15 cellular contexts compared by ENCODE assay signal in the genomic region with DNA sequence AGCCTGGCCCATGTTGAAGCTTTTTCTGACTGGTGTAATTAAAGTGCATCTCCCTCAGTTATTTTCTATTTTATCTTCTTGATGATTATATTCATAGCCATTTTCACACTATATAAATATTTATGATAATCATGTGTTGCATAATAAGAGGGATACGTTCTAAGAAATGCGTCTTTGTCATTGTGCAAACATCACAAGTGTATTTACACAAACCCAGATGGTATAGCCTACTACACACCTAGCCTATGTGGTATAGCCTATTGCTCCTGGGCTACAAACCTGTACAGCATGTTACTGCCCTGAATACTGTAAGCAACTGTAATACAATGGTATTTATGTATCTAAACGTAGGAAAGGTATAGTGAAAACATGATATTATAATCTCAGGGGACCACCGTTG.
DNase-seq lines count a peak whose midpoint lies in the region; ATAC-seq, FAIRE-seq and TF ChIP-seq lines count a peak whose summit lies in the region.
"Had no signal": no experiment of that assay in that cellular context is flagged by ENCODE, and none has a peak within 500 bp of the region (broad histone marks: within the 10 kb centered on the region; RNA-seq: fewer than 3 reads in every experiment).

No MANE protein-coding gene starts in this region.

- WGBS in trophoblast cell (ENCODE audit: extremely low coverage, insufficient coverage, insufficient read length), result no CpG with 5 or more reads among the region's 4 CpGs
- 77 to 89% methylated on average over 4 of the region's 4 CpGs for WGBS in pancreas, 2 donors

- no peak overlapping the region for H2AFZ ChIP-seq in trophoblast cell (ENCODE audit: insufficient read depth, low read length, poor library complexity)

- no peak overlapping the region for H3K27ac Mint-ChIP-seq in T-cell
- H3K27ac Mint-ChIP-seq: CD8-positive, alpha-beta memory T cell had no signal

- H2BK120ac ChIP-seq in trophoblast cell (ENCODE audit: insufficient read depth, low read length, poor library complexity), result peak overlapping the region; percentile 72

- H2BK12ac ChIP-seq in trophoblast cell (ENCODE audit: low read length), result no peak overlapping the region

- no peak for ATAC-seq in HG02571 (IDR thresholded peaks at IDR 0.05; ENCODE audit: unreplicated experiment)
- ATAC-seq in T-cell (replicated peaks in 1 of 4), result no peak
- ATAC-seq in pancreas, result no peak
- ATAC-seq: A549 had no signal

- no peaks in the 10 kb centered on the region for H3K4me1 Mint-ChIP-seq in T-cell
- H3K4me1 Mint-ChIP-seq: CD8-positive, alpha-beta memory T cell had no signal

- H3K4me1 ChIP-seq in trophoblast cell (ENCODE audit: control insufficient read depth in 1 of 2, insufficient read depth in 2 of 2, low read length in 2 of 2) (peaks cover 12 to 19% of the 10 kb centered on the region in 2 experiments), pancreas (no peaks in the 10 kb centered on the region)
- H3K4me1 ChIP-seq: BLaER1 had no signal

- peak; percentile 10 for DNase-seq in NCI-H510A treated with DMSO at 0.1 percent for 48 hours (lab: John Stamatoyannopoulos, UW)
- no peak for DNase-seq in NCI-H510A (lab: John Stamatoyannopoulos, UW)
- peak; percentile 88 for DNase-seq in NCI-H69 (lab: John Stamatoyannopoulos, UW)
- DNase-seq in bronchial epithelial cell (ENCODE audit: low read depth), result peak; percentile 74
- peak in 1 of 2 donors; percentile 34 for DNase-seq in trophoblast cell
- no peak for DNase-seq in T-cell
- no peak for DNase-seq in pancreas
- DNase-seq: Caco-2; CD8-positive, alpha-beta memory T cell; HCEC 1CT had no signal

- POLR2A ChIA-PET in T-cell (lab: Charles Lee), result no interaction called here

- TF ChIP-seq CTCF in bronchial epithelial cell (IDR thresholded peaks at IDR 0.05; ENCODE audit: insufficient read depth, low read length, severe bottlenecking) (no peak), pancreas (IDR thresholded peaks at IDR 0.05) (no peak)

- no peaks in the 10 kb centered on the region for H3K27me3 Mint-ChIP-seq in T-cell
- H3K27me3 Mint-ChIP-seq: CD8-positive, alpha-beta memory T cell had no signal

- H4K12ac ChIP-seq in trophoblast cell (ENCODE audit: low read depth, low read length), result no peak overlapping the region

- H3K79me2 ChIP-seq in trophoblast cell (ENCODE audit: control insufficient read depth, insufficient read depth, low read length, poor library complexity), result no peaks in the 10 kb centered on the region

- H3K79me1 ChIP-seq in trophoblast cell (ENCODE audit: low read length), result peaks cover 5% of the 10 kb centered on the region

- CTCF ChIA-PET in T-cell (lab: Charles Lee), result no interaction called here

- H2AK5ac ChIP-seq in trophoblast cell (ENCODE audit: low read length), result no peak overlapping the region

- no peaks in the 10 kb centered on the region for H3K27me3 ChIP-seq in bronchial epithelial cell (ENCODE audit: control insufficient read depth, insufficient read depth, low read length)
- no peaks in the 10 kb centered on the region for H3K27me3 ChIP-seq in trophoblast cell (ENCODE audit: insufficient read depth, low read length)
- no peaks in the 10 kb centered on the region for H3K27me3 ChIP-seq in pancreas
- H3K27me3 ChIP-seq: BLaER1 had no signal

- H3K9ac ChIP-seq in trophoblast cell (ENCODE audit: low read length), result no peak overlapping the region
- H3K9ac ChIP-seq: BLaER1 had no signal

- H3K4me3 ChIP-seq in bronchial epithelial cell (ENCODE audit: low read depth, low read length), result no peak overlapping the region
- no peak overlapping the region for H3K4me3 ChIP-seq in trophoblast cell (ENCODE audit: low read depth, low read length)
- H3K4me3 ChIP-seq in pancreas, result no peak overlapping the region
- H3K4me3 ChIP-seq: A549, BLaER1 had no signal

- H3K23ac ChIP-seq in trophoblast cell (ENCODE audit: low read length), result no peak overlapping the region

- H3K9me3 ChIP-seq in trophoblast cell (ENCODE audit: insufficient read depth, low read depth, low read length) (no peaks in the 10 kb centered on the region), pancreas (no peaks in the 10 kb centered on the region)
- H3K9me3 ChIP-seq: A549, BLaER1, Caco-2 had no signal

- H3K18ac ChIP-seq in trophoblast cell (ENCODE audit: low read length), result no peak overlapping the region

- no peaks in the 10 kb centered on the region for H3K36me3 ChIP-seq in bronchial epithelial cell (ENCODE audit: control insufficient read depth, insufficient read depth, low read length)
- no peaks in the 10 kb centered on the region for H3K36me3 ChIP-seq in trophoblast cell (ENCODE audit: control insufficient read depth in 1 of 2, insufficient read depth in 2 of 2, low read length in 2 of 2)
- no peaks in the 10 kb centered on the region for H3K36me3 ChIP-seq in pancreas
- H3K36me3 ChIP-seq: BLaER1 had no signal

- H3K4ac ChIP-seq in trophoblast cell (ENCODE audit: low read depth, low read length), result no peak overlapping the region

- H3K4me2 ChIP-seq in trophoblast cell (ENCODE audit: low read length), result no peak overlapping the region
- H3K4me2 ChIP-seq: A549, BLaER1 had no signal

- H4K8ac ChIP-seq in trophoblast cell (ENCODE audit: low read depth, low read length), result no peak overlapping the region

- no peaks in the 10 kb centered on the region for H3K36me3 Mint-ChIP-seq in T-cell

- no peak overlapping the region for H3K4me3 Mint-ChIP-seq in T-cell
- H3K4me3 Mint-ChIP-seq: CD8-positive, alpha-beta memory T cell had no signal

- H3K14ac ChIP-seq in trophoblast cell (ENCODE audit: low read length), result no peak overlapping the region

- FAIRE-seq in bronchial epithelial cell (lab: Jason Lieb, UNC), result no peak
- FAIRE-seq in pancreas (lab: Jason Lieb, UNC), result no peak
- FAIRE-seq: A549, GM18507 had no signal

- H3K27ac ChIP-seq in trophoblast cell (ENCODE audit: low read depth, low read length) (no peak overlapping the region), pancreas (no peak overlapping the region)
- H3K27ac ChIP-seq: A549, BLaER1, HL-60 had no signal

- intact Hi-C loops in pancreas (cut with DNase I), result no loop called here

- no peaks in the 10 kb centered on the region for H3K9me3 Mint-ChIP-seq in T-cell
- H3K9me3 Mint-ChIP-seq: CD8-positive, alpha-beta memory T cell had no signal

- no peak overlapping the region for H4K91ac ChIP-seq in trophoblast cell (ENCODE audit: low read depth, low read length)

- H2BK5ac ChIP-seq in trophoblast cell (ENCODE audit: low read depth, low read length, poor library complexity), result no peak overlapping the region

Comparison
In these comparisons a context has a peak if more than half of its experiments do, and no peak if none do; other contexts are left out.
1. DNase-seq: peak in NCI-H510A treated with DMSO at 0.1 percent for 48 hours (single experiment), NCI-H69 (single experiment) and bronchial epithelial cell (single experiment); none in NCI-H510A (single experiment), T-cell (0 of 34) and pancreas (0 of 6).